21 cellular contexts compared by ENCODE assay signal in the genomic region with DNA sequence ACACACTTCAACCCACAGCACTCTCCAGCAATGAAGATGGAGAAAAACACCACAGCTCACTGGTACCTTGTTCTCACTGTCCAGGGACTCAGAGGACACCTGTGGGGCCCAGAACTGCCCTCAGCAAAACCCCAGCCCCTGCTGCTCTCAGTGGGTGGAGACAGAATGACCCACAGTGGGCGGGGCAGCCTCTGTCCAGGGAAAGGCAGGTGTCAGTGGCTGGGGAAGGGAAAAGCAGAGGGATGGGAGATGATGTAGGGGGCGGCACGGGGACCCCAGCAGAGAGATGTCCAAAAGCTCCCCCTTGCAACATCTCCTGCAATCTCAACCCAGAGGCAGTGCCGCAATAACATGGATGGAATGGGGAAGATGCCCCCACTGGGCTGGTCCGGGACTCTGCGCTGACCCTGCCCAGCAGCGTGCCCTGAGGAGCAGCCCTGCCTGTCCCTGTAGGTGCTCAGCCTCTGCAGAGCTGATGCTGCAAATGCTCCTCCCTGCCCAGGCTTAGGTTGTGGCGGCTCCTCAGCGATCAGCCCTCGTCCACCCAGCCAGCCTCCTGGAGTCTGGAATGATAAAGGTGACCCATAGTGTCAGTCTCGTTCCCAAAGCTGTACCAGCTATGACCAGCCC.
"Had no signal": no experiment of that assay in that cellular context is flagged by ENCODE, and none has a peak within 500 bp of the region (broad histone marks: within the 10 kb centered on the region; RNA-seq: fewer than 3 reads in every experiment).

No MANE protein-coding gene starts in this region.

- H3K9me3 Mint-ChIP-seq: activated CD8-positive, alpha-beta T cell treated with anti-CD3 and anti-CD28 coated beads for 36 hours; activated T-helper 17 cell treated with anti-CD3 and anti-CD28 coated beads, Interleukin-2, amount 50 U/mL, for 72 hours; brain; mesothelial cell of epicardium; natural killer cell treated with Interleukin-12 subunit alpha and Interleukin-12 subunit beta and Interleukin-15 and Interleukin-18, amount 100 ng/mL, for 72 hours; stimulated activated effector memory CD8-positive, alpha-beta T cell treated with anti-CD3 and anti-CD28 coated beads, Interleukin-12 subunit alpha, Interleukin-12 subunit beta, amount 100 ng/mL, for 72 hours; type B pancreatic cell had no signal

- H3K36me3 Mint-ChIP-seq: brain; mesothelial cell of epicardium; natural killer cell treated with Interleukin-12 subunit alpha and Interleukin-12 subunit beta and Interleukin-15 and Interleukin-18, amount 100 ng/mL, for 72 hours; stimulated activated effector memory CD8-positive, alpha-beta T cell treated with anti-CD3 and anti-CD28 coated beads, Interleukin-12 subunit alpha, Interleukin-12 subunit beta, amount 100 ng/mL, for 72 hours; type B pancreatic cell had no signal

- DNase-seq: activated CD4-positive, alpha-beta T cell treated with anti-CD3 and anti-CD28 coated beads for 48 hours; activated CD4-positive, CD25-positive, alpha-beta regulatory T cell; activated CD8-positive, alpha-beta T cell treated with anti-CD3 and anti-CD28 coated beads for 36 hours; activated naive CD4-positive, alpha-beta T cell; activated T-cell treated with anti-CD3 and anti-CD28 coated beads, Interleukin-2, amount 50 U/mL, for 1 hour; central memory CD4-positive, alpha-beta T cell; colonic mucosa; foreskin melanocyte; nucleus accumbens; stimulated activated CD4-positive, alpha-beta T cell treated with anti-CD3 and anti-CD28 coated beads, Interleukin-4, amount 100 ng/mL, for 24 hours; stomach; T-helper 1 cell; T-helper 9 cell; testis had no signal

- H3K4me1 ChIP-seq: colonic mucosa, testis had no signal

- H3K27ac ChIP-seq: colonic mucosa, stomach, testis had no signal

- ATAC-seq: activated CD8-positive, alpha-beta T cell treated with anti-CD3 and anti-CD28 coated beads for 36 hours; activated T-helper 17 cell treated with anti-CD3 and anti-CD28 coated beads, Interleukin-2, amount 50 U/mL, for 72 hours; natural killer cell treated with Interleukin-12 subunit alpha and Interleukin-12 subunit beta and Interleukin-15 and Interleukin-18, amount 100 ng/mL, for 72 hours; stimulated activated effector memory CD8-positive, alpha-beta T cell treated with anti-CD3 and anti-CD28 coated beads, Interleukin-12 subunit alpha, Interleukin-12 subunit beta, amount 100 ng/mL, for 72 hours had no signal

- H3K9me3 ChIP-seq: colonic mucosa, stomach, testis had no signal

- H3K27ac Mint-ChIP-seq: activated CD8-positive, alpha-beta T cell treated with anti-CD3 and anti-CD28 coated beads for 36 hours; activated T-helper 17 cell treated with anti-CD3 and anti-CD28 coated beads, Interleukin-2, amount 50 U/mL, for 72 hours; mesothelial cell of epicardium; stimulated activated effector memory CD8-positive, alpha-beta T cell treated with anti-CD3 and anti-CD28 coated beads, Interleukin-12 subunit alpha, Interleukin-12 subunit beta, amount 100 ng/mL, for 72 hours; type B pancreatic cell had no signal

- H3K36me3 ChIP-seq: colonic mucosa had no signal

- H3K4me2 ChIP-seq: smooth muscle cell had no signal

- H3K27me3 ChIP-seq: colonic mucosa, stomach, testis had no signal

- H3K4me3 Mint-ChIP-seq: activated CD8-positive, alpha-beta T cell treated with anti-CD3 and anti-CD28 coated beads for 36 hours; activated T-helper 17 cell treated with anti-CD3 and anti-CD28 coated beads, Interleukin-2, amount 50 U/mL, for 72 hours; brain; mesothelial cell of epicardium; natural killer cell treated with Interleukin-12 subunit alpha and Interleukin-12 subunit beta and Interleukin-15 and Interleukin-18, amount 100 ng/mL, for 72 hours; stimulated activated effector memory CD8-positive, alpha-beta T cell treated with anti-CD3 and anti-CD28 coated beads, Interleukin-12 subunit alpha, Interleukin-12 subunit beta, amount 100 ng/mL, for 72 hours; type B pancreatic cell had no signal

- H3K4me3 ChIP-seq: colonic mucosa, smooth muscle cell, stomach, testis had no signal

- H3K4me1 Mint-ChIP-seq: activated T-helper 17 cell treated with anti-CD3 and anti-CD28 coated beads, Interleukin-2, amount 50 U/mL, for 72 hours had no signal

- H3K27me3 Mint-ChIP-seq: activated CD8-positive, alpha-beta T cell treated with anti-CD3 and anti-CD28 coated beads for 36 hours; activated T-helper 17 cell treated with anti-CD3 and anti-CD28 coated beads, Interleukin-2, amount 50 U/mL, for 72 hours; brain; natural killer cell treated with Interleukin-12 subunit alpha and Interleukin-12 subunit beta and Interleukin-15 and Interleukin-18, amount 100 ng/mL, for 72 hours; type B pancreatic cell had no signal
